1 cellular context compared by ENCODE assay signal in genomic region chr2:99154643-99155536, GRCh38.
TF ChIP-seq lines count a peak whose summit lies in the region.

TSS of gene LIPT1 (plus strand) at chr2:99154967. CDS start at chr2:99161958, 6,991 bp downstream.
TSS of gene TSGA10 (minus strand) at chr2:99154942. CDS start at chr2:99109439, 45,503 bp downstream.

TF ChIP-seq in K562, 482 proteins besides CTCF, POLR2A, EP300 and RAD21 (continued from another document and continues in another):
- peak; percentile 94 to 97 for TF ChIP-seq MNT (conservative IDR thresholded peaks at IDR 0.05)
- TF ChIP-seq STAT6 (CRISPR knock-in tag; IDR thresholded peaks at IDR 0.05), result 0 out of 2 replicates have a peak, but pooled peaks have one; percentile 60
- TF ChIP-seq SRF (CRISPR knock-in tag; IDR thresholded peaks at IDR 0.05), result 0 out of 4 replicates have a peak, but pooled peaks of 1 of the 2 experiments have one; percentile 15
- TF ChIP-seq CHD2 (IDR thresholded peaks at IDR 0.05; ENCODE audit: low read depth, low read length), result 0 out of 2 replicates have a peak, but pooled peaks have one; percentile 16
- TF ChIP-seq NKRF (IDR thresholded peaks at IDR 0.05; ENCODE audit: borderline replicate concordance), result peak; percentile 85
- TF ChIP-seq MEF2A (IDR thresholded peaks at IDR 0.05; ENCODE audit: control insufficient read depth, low read depth, low read length), result no peak
- no peak for TF ChIP-seq RREB1 (CRISPR knock-in tag; IDR thresholded peaks at IDR 0.05)
- TF ChIP-seq PCBP1 (IDR thresholded peaks at IDR 0.05; ENCODE audit: low read depth, low read length, poor library complexity, severe bottlenecking), result peak; percentile 2
- TF ChIP-seq KDM1A (IDR thresholded peaks at IDR 0.05), result peak in 1 of 2 experiments; percentile 29; a peak in 1 of 4 replicates
- no peak for TF ChIP-seq ZNF740 (CRISPR knock-in tag; IDR thresholded peaks at IDR 0.05)
- TF ChIP-seq ZNF740 (tag; IDR thresholded peaks at IDR 0.05), result no peak
- TF ChIP-seq MITF (IDR thresholded peaks at IDR 0.05), result peak; percentile 79
- peak; percentile 80 for TF ChIP-seq ZNF143 (CRISPR knock-in tag; IDR thresholded peaks at IDR 0.05)
- TF ChIP-seq MXI1 (IDR thresholded peaks at IDR 0.05; ENCODE audit: low read depth, low read length), result peak; percentile 46
- TF ChIP-seq CREB1 (IDR thresholded peaks at IDR 0.05), result peak; percentile 79
- TF ChIP-seq CREB1 (CRISPR knock-in tag; IDR thresholded peaks at IDR 0.05), result peak; percentile 86
- peak; percentile 64 for TF ChIP-seq MYBL2 (IDR thresholded peaks at IDR 0.05; ENCODE audit: low read depth)
- TF ChIP-seq MYBL2 (CRISPR knock-in tag; IDR thresholded peaks at IDR 0.05; ENCODE audit: borderline replicate concordance), result no peak
- TF ChIP-seq NUFIP1 (IDR thresholded peaks at IDR 0.05; ENCODE audit: partially characterized antibody), result no peak
- no peak for TF ChIP-seq ZNF282 (CRISPR knock-in tag; IDR thresholded peaks at IDR 0.05)
- TF ChIP-seq ZKSCAN1 (IDR thresholded peaks at IDR 0.05; ENCODE audit: low read depth, low read length), result peak; percentile 67
- 0 out of 2 replicates have a peak, but pooled peaks have one; percentile 15 for TF ChIP-seq DMBX1 (CRISPR knock-in tag; IDR thresholded peaks at IDR 0.05; ENCODE audit: borderline replicate concordance)
- TF ChIP-seq ZBTB49 (CRISPR knock-in tag; IDR thresholded peaks at IDR 0.05; ENCODE audit: borderline replicate concordance), result peak; percentile 80; the same call in 1 of the 2 replicates
- TF ChIP-seq ZNF695 (CRISPR knock-in tag; IDR thresholded peaks at IDR 0.05), result no peak
- TF ChIP-seq HDAC8 (tag; IDR thresholded peaks at IDR 0.05), result 0 out of 2 replicates have a peak, but pooled peaks have one; percentile 30
- peak; percentile 52 for TF ChIP-seq TCF3 (CRISPR knock-in tag; IDR thresholded peaks at IDR 0.05)
- TF ChIP-seq NR2C2 (CRISPR knock-in tag; IDR thresholded peaks at IDR 0.05), result peak; percentile 67; the same call in 1 of the 2 replicates
- peak; percentile 91 for TF ChIP-seq NR2C2 (tag; IDR thresholded peaks at IDR 0.05)
- TF ChIP-seq VEZF1 (CRISPR knock-in tag; IDR thresholded peaks at IDR 0.05), result peak; percentile 81
- no peak for TF ChIP-seq ZC3H11A (IDR thresholded peaks at IDR 0.05; ENCODE audit: low read depth, low read length)
- TF ChIP-seq CBFA2T3 (IDR thresholded peaks at IDR 0.05), result peak; percentile 50
- TF ChIP-seq CC2D1A (IDR thresholded peaks at IDR 0.05), result no peak
- peak; percentile 71 for TF ChIP-seq SMAD1 (IDR thresholded peaks at IDR 0.05; ENCODE audit: low read depth, low read length, partially characterized antibody)
- no peak for TF ChIP-seq PTBP1 (IDR thresholded peaks at IDR 0.05; ENCODE audit: low read depth, low read length)
- no peak for TF ChIP-seq CCAR2 (IDR thresholded peaks at IDR 0.05; ENCODE audit: low read depth, low read length)
- TF ChIP-seq NELFE (IDR thresholded peaks at IDR 0.05; ENCODE audit: insufficient read depth, insufficient read length), result no peak
- TF ChIP-seq FOXM1 (IDR thresholded peaks at IDR 0.05; ENCODE audit: low read depth), result no peak
- no peak for TF ChIP-seq FOXM1 (CRISPR knock-in tag; IDR thresholded peaks at IDR 0.05; ENCODE audit: low read depth)
- no peak for TF ChIP-seq DACH1 (IDR thresholded peaks at IDR 0.05; ENCODE audit: partially characterized antibody)
- TF ChIP-seq RCOR1 (IDR thresholded peaks at IDR 0.05; ENCODE audit: borderline replicate concordance in 1 of 2, low read depth in 2 of 2, low read length in 2 of 2), result peak in 1 of 2 experiments; percentile 15; a peak in 1 of 4 replicates
